Comparison of ENCODE assay signal across 8 cellular contexts in the genomic region with DNA sequence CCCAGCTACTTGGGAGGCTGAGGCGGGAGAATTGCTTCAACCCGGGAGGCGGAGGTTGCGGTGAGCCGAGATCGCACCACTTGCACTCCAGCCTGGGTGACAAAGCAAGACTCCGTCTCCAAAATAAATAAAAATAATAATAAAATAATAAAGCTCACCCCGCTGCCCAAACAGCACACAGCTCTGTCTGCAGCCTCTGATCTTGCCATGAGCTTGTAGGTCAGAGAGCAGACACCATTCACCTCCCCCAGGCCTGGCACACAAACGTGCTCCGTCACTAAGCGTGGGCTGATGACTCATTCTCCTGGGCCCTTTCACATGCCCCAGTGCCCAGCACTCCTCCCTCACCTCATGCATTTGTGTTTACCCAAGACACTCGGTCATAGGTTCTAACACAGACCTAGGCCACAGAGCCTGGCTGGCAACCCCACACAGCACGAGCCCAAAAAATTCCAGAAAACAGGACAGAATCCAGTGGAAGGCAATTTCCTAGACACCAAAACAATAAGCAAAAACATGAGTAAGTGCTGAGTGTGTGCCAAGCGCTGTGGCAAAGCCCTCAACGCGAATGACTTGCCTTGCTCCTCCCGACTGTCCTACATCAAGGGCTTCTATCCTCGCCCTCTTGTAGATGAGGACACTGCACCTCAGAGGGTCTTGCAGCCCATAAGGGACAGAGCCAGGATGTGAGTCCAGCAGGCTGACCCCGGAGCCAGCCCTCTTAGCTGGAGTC. TPM values are rescaled to one million over a fixed set of nuclear protein-coding genes. Genes with fewer than 3 reads are reported as not detected.
A peak's percentile ranks its signal among the peaks of the same experiment; 100 is the strongest.
DNase-seq lines count a peak whose midpoint lies in the region; ATAC-seq and TF ChIP-seq lines count a peak whose summit lies in the region.

No MANE protein-coding gene starts in this region.

- peaks cover 2% of the 10 kb centered on the region for H3K4me1 Mint-ChIP-seq in glutamatergic neuron (ENCODE audit: low read depth, unreplicated experiment)

- H3K27me3 Mint-ChIP-seq in glutamatergic neuron (ENCODE audit: unreplicated experiment), result no peaks in the 10 kb centered on the region

- H3K27ac Mint-ChIP-seq in glutamatergic neuron (ENCODE audit: unreplicated experiment), result peak overlapping the region; percentile 24

- peak overlapping the region; percentile 71 for H3K27ac ChIP-seq in C4-2B

- ATAC-seq in HG03432 (IDR thresholded peaks at IDR 0.05; ENCODE audit: unreplicated experiment) (no peak), HG03196 (IDR thresholded peaks at IDR 0.05; ENCODE audit: unreplicated experiment) (no peak)

- H3K4me3 Mint-ChIP-seq in glutamatergic neuron (ENCODE audit: unreplicated experiment), result no peak overlapping the region

- DNase-seq in HS-5 (ENCODE audit: low read depth) (peak; percentile 100), glutamatergic neuron (no peak), renal cortical epithelial cell (ENCODE audit: low read depth) (peak; percentile 100), NCI-H128 (lab: John Stamatoyannopoulos, UW; ENCODE audit: unreplicated experiment) (no peak)
- DNase-seq in activated T-cell treated with anti-CD3 and anti-CD28 coated beads, Interleukin-2, amount 50 U/mL, for 48 hours, result peak; percentile 51 to 55

- peaks cover 2% of the 10 kb centered on the region for H3K9me3 Mint-ChIP-seq in glutamatergic neuron (ENCODE audit: unreplicated experiment)

- no peaks in the 10 kb centered on the region for H3K36me3 Mint-ChIP-seq in glutamatergic neuron (ENCODE audit: unreplicated experiment)

- TF ChIP-seq CTCF in C4-2B (conservative IDR thresholded peaks at IDR 0.05), result no peak
- no peak for TF ChIP-seq CTCF in glutamatergic neuron (IDR thresholded peaks at IDR 0.05; ENCODE audit: partially characterized antibody, unreplicated experiment)

RNA-seq across cellular contexts. Expression of gene ATP9A, which starts 18.0 kb away (rescaled TPM):
- 66.1 TPM for total RNA-seq in glutamatergic neuron (ENCODE audit: unreplicated experiment)
- 33.0 and 60.6 TPM in 2 replicates for total RNA-seq in renal cortical epithelial cell

RNA-seq across cellular contexts. Expression of gene SALL4, which starts 52.1 kb away (rescaled TPM):
- 41.0 TPM for total RNA-seq in glutamatergic neuron (ENCODE audit: unreplicated experiment)
- total RNA-seq in renal cortical epithelial cell, result 0.15 and 0.35 TPM in 2 replicates

Comparison
In these comparisons a context has a peak if more than half of its experiments do, and no peak if none do; other contexts are left out.
1. DNase-seq: peak in HS-5 (single experiment), activated T-cell treated with anti-CD3 and anti-CD28 coated beads, Interleukin-2, amount 50 U/mL, for 48 hours (2 of 2) and renal cortical epithelial cell (single experiment); none in glutamatergic neuron (single experiment) and NCI-H128 (single experiment).
2. RNA of gene SALL4, which starts 52.1 kb away (total RNA-seq): 41.0 TPM in glutamatergic neuron (single experiment); 0.15 to 0.35 TPM in renal cortical epithelial cell; every median in the first group is over 10 times any median in the second.